Comparison of ENCODE assay signal across 25 cellular contexts in the genomic region with DNA sequence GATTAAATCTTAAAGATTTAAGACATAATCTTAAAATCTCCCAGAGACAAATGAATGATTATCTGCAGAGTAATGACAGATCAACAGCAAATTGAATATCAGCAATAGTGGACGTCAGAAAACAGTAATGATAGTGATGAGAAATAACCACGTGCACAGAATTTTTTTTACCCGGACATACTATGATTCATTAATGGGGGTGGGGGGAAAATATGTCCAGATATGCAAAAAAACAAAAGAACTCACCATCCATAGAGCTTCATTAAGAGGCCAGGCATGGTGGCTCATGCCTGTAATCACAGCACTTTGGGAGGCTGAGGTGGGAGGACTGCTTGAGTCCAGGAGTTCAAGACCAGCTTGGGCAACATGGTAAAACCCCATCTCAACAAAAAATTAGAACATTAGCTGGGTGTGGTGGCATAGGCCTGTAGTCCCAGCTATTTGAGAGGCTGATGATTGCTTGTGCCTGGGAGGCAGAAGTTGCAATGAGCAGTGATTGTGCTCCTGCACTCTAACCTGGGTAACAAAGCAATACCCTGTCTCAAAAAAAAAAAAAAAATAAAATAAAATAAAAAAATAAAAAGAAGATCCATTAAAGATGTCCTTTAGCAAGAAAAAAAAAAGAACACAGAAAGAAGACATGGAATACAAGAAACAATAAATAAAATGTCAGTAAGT. TPM values are rescaled to one million over a fixed set of nuclear protein-coding genes. Genes with fewer than 3 reads are reported as not detected.
DNase-seq lines count a peak whose midpoint lies in the region; ATAC-seq, FAIRE-seq and TF ChIP-seq lines count a peak whose summit lies in the region.
"Had no signal": no experiment of that assay in that cellular context is flagged by ENCODE, and none has a peak within 500 bp of the region (broad histone marks: within the 10 kb centered on the region; RNA-seq: fewer than 3 reads in every experiment).

No MANE protein-coding gene starts in this region.

- H3K9ac ChIP-seq in endothelial cell of umbilical vein (replicated peaks; ENCODE audit: extremely low read depth, insufficient read depth, low read length) = no peak overlapping the region
- peak overlapping the region; percentile 39 for H3K9ac ChIP-seq in mesenchymal stem cell (ENCODE audit: low read length)

- no peak overlapping the region for H2AK5ac ChIP-seq in mesenchymal stem cell (ENCODE audit: low read length, severe bottlenecking)

- no peak overlapping the region for H3K4me3 ChIP-seq in endothelial cell of umbilical vein (replicated peaks in 1 of 3; ENCODE audit: insufficient read depth in 1 of 3, low read depth in 1 of 3, low read length in 3 of 3)
- H3K4me3 ChIP-seq in mesenchymal stem cell (ENCODE audit: insufficient read depth in 1 of 2, low read depth in 1 of 2, low read length in 2 of 2) = no peak overlapping the region
- H3K4me3 ChIP-seq: thoracic aorta had no signal

- no peaks in the 10 kb centered on the region for H4K20me1 ChIP-seq in endothelial cell of umbilical vein (replicated peaks; ENCODE audit: control insufficient read depth, extremely low read depth, insufficient read depth, low read length)

- POLR2A ChIA-PET in RWPE1 (lab: Yijun Ruan, JAX; ENCODE audit: low non-redundant PET) (no interaction called here), endothelial cell of umbilical vein (lab: Charles Lee) (no interaction called here)

- H3K9me3 ChIP-seq in endothelial cell of umbilical vein (replicated peaks; ENCODE audit: control insufficient read depth, insufficient read depth, low read length) (no peaks in the 10 kb centered on the region), mesenchymal stem cell (ENCODE audit: control insufficient read depth, low read length) (no peaks in the 10 kb centered on the region)
- H3K9me3 ChIP-seq: thoracic aorta had no signal

- dilution Hi-C loops in endothelial cell of umbilical vein (cut with MboI; ENCODE audit: extremely low pct_ligation_motif_present, low sequenced_read_pairs) = no loop called here

- H3K14ac ChIP-seq in mesenchymal stem cell (ENCODE audit: low read length in 2 of 2) = no peak overlapping the region

- no peak overlapping the region for H3K23ac ChIP-seq in mesenchymal stem cell (ENCODE audit: low read length in 2 of 2)

- no peaks in the 10 kb centered on the region for H3K79me2 ChIP-seq in endothelial cell of umbilical vein (ENCODE audit: control insufficient read depth, insufficient read depth, low read length)

- intact Hi-C loops in endothelial cell of umbilical vein (cut with micrococcal nuclease) = loop anchor here (5.0 kb wide), 1 partner anchor 63 kb away; no protein-coding TSS in a partner anchor

- H3K36me3 ChIP-seq in endothelial cell of umbilical vein (ENCODE audit: control insufficient read depth in 2 of 2, extremely low read depth in 1 of 2, insufficient read depth in 2 of 2, low read length in 2 of 2) (no peaks in the 10 kb centered on the region), mesenchymal stem cell (ENCODE audit: control insufficient read depth in 1 of 2, insufficient read depth in 2 of 2, low read depth in 1 of 2, low read length in 2 of 2) (no peaks in the 10 kb centered on the region)
- H3K36me3 ChIP-seq: thoracic aorta had no signal

- H3K18ac ChIP-seq in mesenchymal stem cell (ENCODE audit: low read depth in 1 of 2, low read length in 2 of 2) = no peak overlapping the region

- BruUV-seq in endothelial cell of umbilical vein (replicated peaks; lab: Mats Ljungman, UMichigan) = no TSS peak

- no peak for TF ChIP-seq POLR2A in endothelial cell of umbilical vein (IDR thresholded peaks at IDR 0.05; ENCODE audit: low read depth, low read length)

- no peak overlapping the region for H3K4ac ChIP-seq in mesenchymal stem cell (ENCODE audit: low read depth in 1 of 2, low read length in 2 of 2)

- DNase-seq in EL (peak; percentile 68), RWPE1 (ENCODE audit: low spot score) (peak; percentile 81), endothelial cell of umbilical vein (ENCODE audit: low read depth, low spot score) (no peak), mesenchymal stem cell (no peak), NCI-H1092 (lab: John Stamatoyannopoulos, UW) (no peak), DMS 273 (lab: John Stamatoyannopoulos, UW; ENCODE audit: unreplicated experiment) (no peak), activated gamma-delta T cell treated with Interleukin-2 at 50 U/mL for 16 hours (no peak)
- DNase-seq: activated CD4-positive, alpha-beta T cell treated with anti-CD3 and anti-CD28 coated beads for 4 hours; DMS153; H7; NCI-H1417 treated with DMSO at 0.1 percent for 48 hours; NCI-H526 treated with DMSO at 0.1 percent for 48 hours; Right ventricle myocardium superior; stimulated activated CD4-positive, alpha-beta T cell treated with anti-CD3 and anti-CD28 coated beads, Interleukin-1b, Interleukin-23, amount 100 ng/mL, for 48 hours; stimulated activated naive B cell treated with anti-CD40 and anti-IgM and Interleukin-4, amounts not matched to agents 10 μg/mL and 1 μg/mL and 100 μg/mL, for 72 hours; T-helper 1 cell had no signal

- H4K91ac ChIP-seq in mesenchymal stem cell (ENCODE audit: low read length) = no peak overlapping the region

- no peak overlapping the region for H2BK12ac ChIP-seq in mesenchymal stem cell (ENCODE audit: low read length in 2 of 2)

- H3K4me2 ChIP-seq in endothelial cell of umbilical vein (ENCODE audit: insufficient read depth, low read length) (no peak overlapping the region), mesenchymal stem cell (ENCODE audit: low read length, poor library complexity, severe bottlenecking) (no peak overlapping the region)

- H3K27ac ChIP-seq in RWPE1 (no peak overlapping the region), endothelial cell of umbilical vein (ENCODE audit: insufficient read depth, low read depth, low read length) (no peak overlapping the region), mesenchymal stem cell (ENCODE audit: low read length, poor library complexity, severe bottlenecking) (no peak overlapping the region)
- H3K27ac ChIP-seq: thoracic aorta had no signal

- WGBS in mesenchymal stem cell = no CpG with 5 or more reads among the region's 3 CpGs

- peak; percentile 33 for FAIRE-seq in endothelial cell of umbilical vein (lab: Jason Lieb, UNC)
- FAIRE-seq: GM12892 had no signal

- H3K4me1 ChIP-seq in endothelial cell of umbilical vein (ENCODE audit: control insufficient read depth, extremely low read depth, insufficient read depth, low read length) = no peaks in the 10 kb centered on the region
- H3K4me1 ChIP-seq in mesenchymal stem cell (ENCODE audit: control insufficient read depth, insufficient read depth, low read depth, low read length) = no peaks in the 10 kb centered on the region

- no peak for TF ChIP-seq CTCF in RWPE1 (conservative IDR thresholded peaks at IDR 0.05; ENCODE audit: low read depth)
- TF ChIP-seq CTCF in endothelial cell of umbilical vein (IDR thresholded peaks at IDR 0.05; ENCODE audit: extremely low read depth in 1 of 2, insufficient read depth in 1 of 2, low read depth in 1 of 2, low read length in 2 of 2) = no peak

- no peak overlapping the region for H2BK15ac ChIP-seq in mesenchymal stem cell (ENCODE audit: low read depth, poor library complexity, severe bottlenecking)

- H2AFZ ChIP-seq in endothelial cell of umbilical vein (ENCODE audit: low read depth, low read length) (no peak overlapping the region), mesenchymal stem cell (ENCODE audit: low read depth, low read length) (no peak overlapping the region)

- H2BK120ac ChIP-seq in mesenchymal stem cell (ENCODE audit: low read depth, low read length) = no peak overlapping the region

- ATAC-seq in HG02852 (IDR thresholded peaks at IDR 0.05; ENCODE audit: unreplicated experiment) = no peak
- ATAC-seq: activated T-helper 17 cell treated with anti-CD3 and anti-CD28 coated beads, Interleukin-2, amount 50 U/mL, for 72 hours; left lobe of liver; stimulated activated naive B cell treated with anti-CD40 and anti-IgM and Interleukin-4, amounts not matched to agents 10 μg/mL and 1 μg/mL and 100 μg/mL, for 72 hours had no signal

- H3K27me3 ChIP-seq in endothelial cell of umbilical vein (ENCODE audit: control insufficient read depth in 2 of 2, insufficient read depth in 2 of 2, low read length in 2 of 2) (no peaks in the 10 kb centered on the region), mesenchymal stem cell (ENCODE audit: control insufficient read depth in 1 of 2, insufficient read depth in 1 of 2, low read length in 2 of 2) (no peaks in the 10 kb centered on the region)

- CTCF ChIA-PET in RWPE1 (lab: Yijun Ruan, JAX) (interaction anchor here (0.5 to 0.6 kb wide), 3 partner anchors 71 to 847 kb away, joined by 3 read pairs; no protein-coding TSS in a partner anchor), endothelial cell of umbilical vein (lab: Charles Lee) (interaction anchor here (0.7 to 2.2 kb wide), 2 partner anchors 26 to 249 kb away, joined by 3 to 11 read pairs; no protein-coding TSS in a partner anchor)

- H4K8ac ChIP-seq in mesenchymal stem cell (ENCODE audit: low read length) = no peak overlapping the region

- no peaks in the 10 kb centered on the region for H3K79me1 ChIP-seq in mesenchymal stem cell (replicated peaks; ENCODE audit: low read length, poor library complexity, severe bottlenecking)

- H2BK5ac ChIP-seq in mesenchymal stem cell (ENCODE audit: low read depth, low read length, poor library complexity, severe bottlenecking) = no peak overlapping the region

- H3K9me1 ChIP-seq in endothelial cell of umbilical vein (replicated peaks; ENCODE audit: control insufficient read depth, extremely low read depth, insufficient read depth, low read length) = no peaks in the 10 kb centered on the region

TF ChIP-seq in endothelial cell of umbilical vein, 7 proteins besides CTCF, POLR2A, EP300 and RAD21 (continues in another document):
- TF ChIP-seq MAX (IDR thresholded peaks at IDR 0.05; ENCODE audit: insufficient read depth, insufficient read length) (no peak), JUN (IDR thresholded peaks at IDR 0.05; ENCODE audit: borderline replicate concordance, insufficient read depth, insufficient read length, low read depth) (peak; percentile 4), MYC (IDR thresholded peaks at IDR 0.05; ENCODE audit: low read depth, low read length) (no peak), EZH2 (IDR thresholded peaks at IDR 0.05; ENCODE audit: borderline replicate concordance, low read depth, low read length, severe bottlenecking) (no peak)

RNA-seq across cellular contexts. Expression of gene SHOC1, which starts 30.9 kb away (rescaled TPM):
- total RNA-seq in endothelial cell of umbilical vein = not detected in 2 replicates
- not detected in 2 replicates for polyA plus RNA-seq in endothelial cell of umbilical vein
- not detected in 2 replicates for polyA plus RNA-seq in endothelial cell of umbilical vein (2011; cell fraction: cytosol; rRNA removed)
- 0.05 TPM in 1 of 2 replicates, not detected in the other for polyA plus RNA-seq in endothelial cell of umbilical vein (2011; cell fraction: nucleus; rRNA removed)
- polyA plus RNA-seq in endothelial cell of umbilical vein (2012) = not detected in 2 replicates
- polyA minus RNA-seq in endothelial cell of umbilical vein = not detected in 2 replicates
- polyA minus RNA-seq in endothelial cell of umbilical vein (2011; cell fraction: cytosol; rRNA and poly(A)+ RNA removed) = 0.61 TPM
- not detected in 2 replicates for polyA minus RNA-seq in endothelial cell of umbilical vein (2011; cell fraction: nucleus; rRNA and poly(A)+ RNA removed)
- polyA plus RNA-seq in mesenchymal stem cell (2013, experiment 1 of 2) = 0.01 TPM
- polyA plus RNA-seq in mesenchymal stem cell (2013, experiment 2 of 2) = 0.01 TPM
- total RNA-seq: activated T-helper 17 cell treated with anti-CD3 and anti-CD28 coated beads, Interleukin-2, amount 50 U/mL, for 72 hours; dermis microvascular lymphatic vessel endothelial cell; epithelial cell of proximal tubule; H7; left lobe of liver; progenitor cell of endocrine pancreas; Right ventricle myocardium superior; thoracic aorta had no signal
- polyA plus RNA-seq: neural cell had no signal

Comparison
In these comparisons a context has a peak if more than half of its experiments do, and no peak if none do; other contexts are left out.
1. DNase-seq: peak in EL (single experiment) and RWPE1 (single experiment); none in endothelial cell of umbilical vein (single experiment), mesenchymal stem cell (single experiment), NCI-H1092 (single experiment), DMS 273 (single experiment) and activated gamma-delta T cell treated with Interleukin-2 at 50 U/mL for 16 hours (single experiment).